17 cellular contexts compared by ENCODE assay signal in the genomic region with DNA sequence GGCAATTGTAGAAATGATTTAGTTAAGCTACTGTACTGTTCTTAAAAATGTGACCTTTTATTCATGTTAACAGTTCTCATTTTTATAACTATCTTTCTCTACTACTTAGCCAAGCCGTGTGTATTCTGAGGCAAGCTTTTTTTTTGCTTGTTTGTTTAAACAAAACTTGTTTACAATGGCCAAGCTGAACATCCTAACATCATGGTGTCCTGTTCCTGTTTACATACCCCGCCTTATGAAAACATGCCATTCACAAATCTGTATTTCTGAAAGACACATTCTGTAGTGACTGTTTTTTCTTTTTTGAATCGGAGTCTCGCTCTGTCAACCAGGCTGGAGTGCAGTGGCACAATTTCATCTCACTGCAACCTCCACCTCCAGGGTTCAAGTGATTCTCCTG.
DNase-seq lines count a peak whose midpoint lies in the region; ATAC-seq and TF ChIP-seq lines count a peak whose summit lies in the region.
"Had no signal": no experiment of that assay in that cellular context is flagged by ENCODE, and none has a peak within 500 bp of the region (broad histone marks: within the 10 kb centered on the region; RNA-seq: fewer than 3 reads in every experiment).

No MANE protein-coding gene starts in this region.

- H3K36me3 Mint-ChIP-seq in stimulated activated memory B cell treated with anti-CD40 and anti-IgM and Interleukin-4, amounts not matched to agents 10 μg/mL and 1 μg/mL and 100 μg/mL, for 72 hours, result peaks cover 75% of the 10 kb centered on the region

- H3K27ac ChIP-seq in 22Rv1, result peak overlapping the region; percentile 73
- H3K27ac ChIP-seq: BLaER1, KMS-11, Peyer's patch had no signal

- no peak overlapping the region for H3K27ac Mint-ChIP-seq in stimulated activated memory B cell treated with anti-CD40 and anti-IgM and Interleukin-4, amounts not matched to agents 10 μg/mL and 1 μg/mL and 100 μg/mL, for 72 hours

- no peaks in the 10 kb centered on the region for H3K27me3 Mint-ChIP-seq in stimulated activated memory B cell treated with anti-CD40 and anti-IgM and Interleukin-4, amounts not matched to agents 10 μg/mL and 1 μg/mL and 100 μg/mL, for 72 hours

- peak; percentile 41 for ATAC-seq in left lobe of liver
- no peak for ATAC-seq in stimulated activated memory B cell treated with anti-CD40 and anti-IgM and Interleukin-4, amounts not matched to agents 10 μg/mL and 1 μg/mL and 100 μg/mL, for 72 hours
- ATAC-seq in SK-N-SH treated with all-trans-retinoic acid at 6 μM for 48 hours, result no peak

- no peak for TF ChIP-seq CTCF in 22Rv1 (IDR thresholded peaks at IDR 0.05)

- DNase-seq in DMS53 (lab: John Stamatoyannopoulos, UW) (peak; percentile 50), DMS53 treated with DMSO at 0.1 percent for 48 hours (lab: John Stamatoyannopoulos, UW; ENCODE audit: unreplicated experiment) (no peak), NCI-H2029 treated with DMSO at 0.1 percent for 48 hours (lab: John Stamatoyannopoulos, UW) (peak; percentile 6), left lobe of liver (ENCODE audit: low spot score) (no peak), NCI-H69 (lab: John Stamatoyannopoulos, UW) (no peak)
- DNase-seq: 8988T, EL, NCI-H1048, NCI-H146, NCI-H510A, Peyer's patch, Right ventricle myocardium superior had no signal

- H3K9me3 Mint-ChIP-seq in stimulated activated memory B cell treated with anti-CD40 and anti-IgM and Interleukin-4, amounts not matched to agents 10 μg/mL and 1 μg/mL and 100 μg/mL, for 72 hours, result no peaks in the 10 kb centered on the region

- H3K4me3 Mint-ChIP-seq in stimulated activated memory B cell treated with anti-CD40 and anti-IgM and Interleukin-4, amounts not matched to agents 10 μg/mL and 1 μg/mL and 100 μg/mL, for 72 hours, result no peak overlapping the region

- no peaks in the 10 kb centered on the region for H3K4me1 Mint-ChIP-seq in stimulated activated memory B cell treated with anti-CD40 and anti-IgM and Interleukin-4, amounts not matched to agents 10 μg/mL and 1 μg/mL and 100 μg/mL, for 72 hours

TF ChIP-seq in SK-N-SH treated with all-trans-retinoic acid at 6 μM for 48 hours, 23 proteins besides CTCF, POLR2A, EP300 and RAD21:
- no peak for TF ChIP-seq OSR1 (CRISPR knock-in tag; IDR thresholded peaks at IDR 0.05)
- TF ChIP-seq, protein P1, sequence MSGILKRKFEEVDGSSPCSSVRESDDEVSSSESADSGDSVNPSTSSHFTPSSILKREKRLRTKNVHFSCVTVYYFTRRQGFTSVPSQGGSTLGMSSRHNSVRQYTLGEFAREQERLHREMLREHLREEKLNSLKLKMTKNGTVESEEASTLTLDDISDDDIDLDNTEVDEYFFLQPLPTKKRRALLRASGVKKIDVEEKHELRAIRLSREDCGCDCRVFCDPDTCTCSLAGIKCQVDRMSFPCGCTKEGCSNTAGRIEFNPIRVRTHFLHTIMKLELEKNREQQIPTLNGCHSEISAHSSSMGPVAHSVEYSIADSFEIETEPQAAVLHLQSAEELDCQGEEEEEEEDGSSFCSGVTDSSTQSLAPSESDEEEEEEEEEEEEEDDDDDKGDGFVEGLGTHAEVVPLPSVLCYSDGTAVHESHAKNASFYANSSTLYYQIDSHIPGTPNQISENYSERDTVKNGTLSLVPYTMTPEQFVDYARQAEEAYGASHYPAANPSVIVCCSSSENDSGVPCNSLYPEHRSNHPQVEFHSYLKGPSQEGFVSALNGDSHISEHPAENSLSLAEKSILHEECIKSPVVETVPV (CRISPR knock-in tag; IDR thresholded peaks at IDR 0.05), result no peak
- TF ChIP-seq GLIS3 (CRISPR knock-in tag; IDR thresholded peaks at IDR 0.05), result no peak
- no peak for TF ChIP-seq ISL1 (CRISPR knock-in tag; IDR thresholded peaks at IDR 0.05)
- TF ChIP-seq ZNF70 (CRISPR knock-in tag; IDR thresholded peaks at IDR 0.05), result no peak
- TF ChIP-seq ARNTL (CRISPR knock-in tag; IDR thresholded peaks at IDR 0.05; ENCODE audit: borderline replicate concordance, low read depth), result no peak
- no peak for TF ChIP-seq TOX (CRISPR knock-in tag; IDR thresholded peaks at IDR 0.05; ENCODE audit: borderline replicate concordance)
- TF ChIP-seq, protein P2, sequence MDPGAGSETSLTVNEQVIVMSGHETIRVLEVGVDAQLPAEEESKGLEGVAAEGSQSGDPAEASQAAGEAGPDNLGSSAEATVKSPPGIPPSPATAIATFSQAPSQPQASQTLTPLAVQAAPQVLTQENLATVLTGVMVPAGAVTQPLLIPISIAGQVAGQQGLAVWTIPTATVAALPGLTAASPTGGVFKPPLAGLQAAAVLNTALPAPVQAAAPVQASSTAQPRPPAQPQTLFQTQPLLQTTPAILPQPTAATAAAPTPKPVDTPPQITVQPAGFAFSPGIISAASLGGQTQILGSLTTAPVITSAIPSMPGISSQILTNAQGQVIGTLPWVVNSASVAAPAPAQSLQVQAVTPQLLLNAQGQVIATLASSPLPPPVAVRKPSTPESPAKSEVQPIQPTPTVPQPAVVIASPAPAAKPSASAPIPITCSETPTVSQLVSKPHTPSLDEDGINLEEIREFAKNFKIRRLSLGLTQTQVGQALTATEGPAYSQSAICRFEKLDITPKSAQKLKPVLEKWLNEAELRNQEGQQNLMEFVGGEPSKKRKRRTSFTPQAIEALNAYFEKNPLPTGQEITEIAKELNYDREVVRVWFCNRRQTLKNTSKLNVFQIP (CRISPR knock-in tag; IDR thresholded peaks at IDR 0.05; ENCODE audit: borderline replicate concordance, low read depth), result no peak
- TF ChIP-seq, protein P3, sequence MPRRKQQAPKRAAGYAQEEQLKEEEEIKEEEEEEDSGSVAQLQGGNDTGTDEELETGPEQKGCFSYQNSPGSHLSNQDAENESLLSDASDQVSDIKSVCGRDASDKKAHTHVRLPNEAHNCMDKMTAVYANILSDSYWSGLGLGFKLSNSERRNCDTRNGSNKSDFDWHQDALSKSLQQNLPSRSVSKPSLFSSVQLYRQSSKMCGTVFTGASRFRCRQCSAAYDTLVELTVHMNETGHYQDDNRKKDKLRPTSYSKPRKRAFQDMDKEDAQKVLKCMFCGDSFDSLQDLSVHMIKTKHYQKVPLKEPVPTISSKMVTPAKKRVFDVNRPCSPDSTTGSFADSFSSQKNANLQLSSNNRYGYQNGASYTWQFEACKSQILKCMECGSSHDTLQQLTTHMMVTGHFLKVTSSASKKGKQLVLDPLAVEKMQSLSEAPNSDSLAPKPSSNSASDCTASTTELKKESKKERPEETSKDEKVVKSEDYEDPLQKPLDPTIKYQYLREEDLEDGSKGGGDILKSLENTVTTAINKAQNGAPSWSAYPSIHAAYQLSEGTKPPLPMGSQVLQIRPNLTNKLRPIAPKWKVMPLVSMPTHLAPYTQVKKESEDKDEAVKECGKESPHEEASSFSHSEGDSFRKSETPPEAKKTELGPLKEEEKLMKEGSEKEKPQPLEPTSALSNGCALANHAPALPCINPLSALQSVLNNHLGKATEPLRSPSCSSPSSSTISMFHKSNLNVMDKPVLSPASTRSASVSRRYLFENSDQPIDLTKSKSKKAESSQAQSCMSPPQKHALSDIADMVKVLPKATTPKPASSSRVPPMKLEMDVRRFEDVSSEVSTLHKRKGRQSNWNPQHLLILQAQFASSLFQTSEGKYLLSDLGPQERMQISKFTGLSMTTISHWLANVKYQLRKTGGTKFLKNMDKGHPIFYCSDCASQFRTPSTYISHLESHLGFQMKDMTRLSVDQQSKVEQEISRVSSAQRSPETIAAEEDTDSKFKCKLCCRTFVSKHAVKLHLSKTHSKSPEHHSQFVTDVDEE (CRISPR knock-in tag; IDR thresholded peaks at IDR 0.05), result no peak

Comparison
In these comparisons a context has a peak if more than half of its experiments do, and no peak if none do; other contexts are left out.
1. DNase-seq: peak in DMS53 (single experiment) and NCI-H2029 treated with DMSO at 0.1 percent for 48 hours (single experiment); none in DMS53 treated with DMSO at 0.1 percent for 48 hours (single experiment), left lobe of liver (single experiment) and NCI-H69 (single experiment).